In genomic region chrX:18288716-18289115, GRCh38 we compare ENCODE assay signal across 30 cellular contexts.
DNase-seq lines count a peak whose midpoint lies in the region; ATAC-seq and TF ChIP-seq lines count a peak whose summit lies in the region.
"Had no signal": no experiment of that assay in that cellular context is flagged by ENCODE, and none has a peak within 500 bp of the region (broad histone marks: within the 10 kb centered on the region; RNA-seq: fewer than 3 reads in every experiment).

No MANE protein-coding gene starts in this region.

- H3K36me3 ChIP-seq in GM23338 (ENCODE audit: insufficient read depth) = no peaks in the 10 kb centered on the region
- no peaks in the 10 kb centered on the region for H3K36me3 ChIP-seq in HUES48 (ENCODE audit: control insufficient read depth, insufficient read depth, low read length)
- H3K36me3 ChIP-seq: brain microvascular endothelial cell, sigmoid colon, stomach, thyroid gland had no signal

- no peaks in the 10 kb centered on the region for H3K27me3 Mint-ChIP-seq in GM23338 (ENCODE audit: insufficient read depth, low read depth, poor library complexity)
- no peaks in the 10 kb centered on the region for H3K27me3 Mint-ChIP-seq in brain
- H3K27me3 Mint-ChIP-seq in nephron (ENCODE audit: low read depth) = no peaks in the 10 kb centered on the region
- H3K27me3 Mint-ChIP-seq: activated naive CD4-positive, alpha-beta T cell treated with anti-CD3 and anti-CD28 coated beads, Interleukin-2, amount 50 U/mL, for 24 hours had no signal

- H3K4me1 Mint-ChIP-seq in GM23338 (peaks cover 28% of the 10 kb centered on the region), brain (peaks cover 33% of the 10 kb centered on the region), nephron (peaks cover 13% of the 10 kb centered on the region)
- H3K4me1 Mint-ChIP-seq: activated naive CD4-positive, alpha-beta T cell treated with anti-CD3 and anti-CD28 coated beads, Interleukin-2, amount 50 U/mL, for 24 hours; CD8-positive, alpha-beta memory T cell had no signal

- DNase-seq in GM23338 (ENCODE audit: low spot score) (peak; percentile 25), activated gamma-delta T cell (lab: John Stamatoyannopoulos, UW) (no peak), cortex of kidney (lab: John Stamatoyannopoulos, UW) (no peak)
- DNase-seq: activated CD4-positive, alpha-beta T cell treated with anti-CD3 and anti-CD28 coated beads for 4 hours; activated CD8-positive, alpha-beta memory T cell treated with anti-CD3 and anti-CD28 coated beads for 24 hours; activated T-cell treated with anti-CD3 and anti-CD28 coated beads for 4 hours; amniotic stem cell; brain microvascular endothelial cell; CD8-positive, alpha-beta memory T cell; EL; hippocampal formation; IMR-90; MV-4-11; NCI-H1694; occipital lobe; psoas muscle; sigmoid colon; stimulated activated CD4-positive, alpha-beta T cell treated with anti-CD3 and anti-CD28 coated beads, Interleukin-12 subunit alpha, Interleukin-12 subunit beta, amount 100 ng/mL, for 4 hours; stimulated activated CD4-positive, alpha-beta T cell treated with anti-CD3 and anti-CD28 coated beads, Interleukin-2, amount 100 ng/mL, for 48 hours; stomach; thyroid gland had no signal

- TF ChIP-seq CTCF in GM23338 (conservative IDR thresholded peaks at IDR 0.05; ENCODE audit: low read depth in 2 of 2) (no peak), brain (conservative IDR thresholded peaks at IDR 0.05) (no peak), nephron (IDR thresholded peaks at IDR 0.05; ENCODE audit: unreplicated experiment in 3 of 3) (no peak)

- H3K4me3 ChIP-seq in GM23338 (peak overlapping the region; percentile 33), HUES48 (ENCODE audit: low read depth, low read length) (peak overlapping the region; percentile 40; the same call in 1 of the 2 replicates)
- H3K4me3 ChIP-seq: psoas muscle, sigmoid colon, stomach, thyroid gland had no signal

- H3F3A ChIP-seq in GM23338 (replicated peaks; ENCODE audit: low read depth) = no peaks in the 10 kb centered on the region

- H3K9me2 ChIP-seq in GM23338 (ENCODE audit: insufficient read depth) = no peaks in the 10 kb centered on the region

- H3K27me3 ChIP-seq in GM23338 (ENCODE audit: insufficient read depth) = no peaks in the 10 kb centered on the region
- no peaks in the 10 kb centered on the region for H3K27me3 ChIP-seq in HUES48 (ENCODE audit: control insufficient read depth, insufficient read depth, low read length)
- H3K27me3 ChIP-seq: brain microvascular endothelial cell, sigmoid colon, stomach, thyroid gland had no signal

- peaks cover 15% of the 10 kb centered on the region; the same call in 1 of the 2 replicates for H3K79me2 ChIP-seq in GM23338 (replicated peaks; ENCODE audit: insufficient read depth)

- no peak overlapping the region for H3K9ac ChIP-seq in HUES48 (ENCODE audit: low read depth, low read length)

- H3K9me3 Mint-ChIP-seq in GM23338 (no peaks in the 10 kb centered on the region), brain (peaks cover 0 to 8% (median 4%) of the 10 kb centered on the region in 5 experiments), nephron (peaks cover 10% of the 10 kb centered on the region)
- H3K9me3 Mint-ChIP-seq: activated naive CD4-positive, alpha-beta T cell treated with anti-CD3 and anti-CD28 coated beads, Interleukin-2, amount 50 U/mL, for 24 hours; activated T-helper 2 cell treated with anti-CD3 and anti-CD28 coated beads, Interferon-gamma antibody, Interleukin-2, Interleukin-4, amounts not matched to agents 10 μg/mL and 5 μg/mL and 100 μg/mL, durations not matched to agents 14 hours and 24 hours and 36 hours; T-helper 2 cell treated with Interferon-gamma antibody and Interleukin-4, amounts not matched to agents 5 μg/mL and 100 μg/mL, for 36 hours had no signal

- peak; percentile 78 for ATAC-seq in GM23338
- no peak for ATAC-seq in HG02981 (IDR thresholded peaks at IDR 0.05; ENCODE audit: unreplicated experiment)
- ATAC-seq: HCT116, psoas muscle had no signal

- peaks cover 15% of the 10 kb centered on the region; the same call in 1 of the 2 replicates for H3K9me3 ChIP-seq in HUES48 (ENCODE audit: control insufficient read depth, insufficient read depth, low read length)
- H3K9me3 ChIP-seq: psoas muscle, sigmoid colon, stomach, thyroid gland had no signal

- no peak overlapping the region for H3K27ac Mint-ChIP-seq in GM23338
- peak overlapping the region in 2 of 5 experiments; percentile 80 to 86 for H3K27ac Mint-ChIP-seq in brain
- H3K27ac Mint-ChIP-seq in nephron = peak overlapping the region in 2 of 3 experiments; percentile 18 to 82
- H3K27ac Mint-ChIP-seq: activated naive CD4-positive, alpha-beta T cell treated with anti-CD3 and anti-CD28 coated beads, Interleukin-2, amount 50 U/mL, for 24 hours; activated T-helper 2 cell treated with anti-CD3 and anti-CD28 coated beads, Interferon-gamma antibody, Interleukin-2, Interleukin-4, amounts not matched to agents 10 μg/mL and 5 μg/mL and 100 μg/mL, durations not matched to agents 14 hours and 24 hours and 36 hours; CD8-positive, alpha-beta memory T cell; T-helper 2 cell treated with Interferon-gamma antibody and Interleukin-4, amounts not matched to agents 5 μg/mL and 100 μg/mL, for 36 hours had no signal

- H2AFZ ChIP-seq in GM23338 = no peak overlapping the region

- H3K4me3 Mint-ChIP-seq in GM23338 = peak overlapping the region; percentile 54
- peak overlapping the region in 4 of 5 experiments; percentile 13 to 65 (median 56) for H3K4me3 Mint-ChIP-seq in brain
- H3K4me3 Mint-ChIP-seq in nephron = peak overlapping the region in 1 of 3 experiments; percentile 43
- H3K4me3 Mint-ChIP-seq: activated naive CD4-positive, alpha-beta T cell treated with anti-CD3 and anti-CD28 coated beads, Interleukin-2, amount 50 U/mL, for 24 hours; CD8-positive, alpha-beta memory T cell; T-helper 2 cell treated with Interferon-gamma antibody and Interleukin-4, amounts not matched to agents 5 μg/mL and 100 μg/mL, for 36 hours had no signal

- H3K36me3 Mint-ChIP-seq in GM23338 (ENCODE audit: low read depth) = no peaks in the 10 kb centered on the region
- peaks cover 5% of the 10 kb centered on the region for H3K36me3 Mint-ChIP-seq in brain
- H3K36me3 Mint-ChIP-seq in nephron (ENCODE audit: low read depth) = no peaks in the 10 kb centered on the region
- H3K36me3 Mint-ChIP-seq: activated naive CD4-positive, alpha-beta T cell treated with anti-CD3 and anti-CD28 coated beads, Interleukin-2, amount 50 U/mL, for 24 hours had no signal

- peak overlapping the region; percentile 59 for H3K4me2 ChIP-seq in GM23338

- H4K20me1 ChIP-seq in GM23338 (replicated peaks; ENCODE audit: insufficient read depth) = no peaks in the 10 kb centered on the region

- peaks cover 53% of the 10 kb centered on the region for H3K4me1 ChIP-seq in GM23338 (ENCODE audit: insufficient read depth)
- peaks cover 37% of the 10 kb centered on the region for H3K4me1 ChIP-seq in HUES48 (ENCODE audit: control insufficient read depth, insufficient read depth, low read length)
- H3K4me1 ChIP-seq: psoas muscle, sigmoid colon, stomach, thyroid gland had no signal

- no peak overlapping the region for H3K27ac ChIP-seq in GM23338 (ENCODE audit: low read depth)
- peak overlapping the region; percentile 60 for H3K27ac ChIP-seq in HUES48 (ENCODE audit: low read depth, low read length)
- H3K27ac ChIP-seq: brain microvascular endothelial cell, psoas muscle, sigmoid colon, stomach, thyroid gland, VCaP had no signal

TF ChIP-seq in GM23338, 12 proteins besides CTCF, POLR2A, EP300 and RAD21 (continues in another document):
- TF ChIP-seq ETS1 (IDR thresholded peaks at IDR 0.05) = no peak
- no peak for TF ChIP-seq CREB1 (CRISPR knock-in tag; IDR thresholded peaks at IDR 0.05; ENCODE audit: low read depth)
- TF ChIP-seq ZNF331 (CRISPR knock-in tag; IDR thresholded peaks at IDR 0.05; ENCODE audit: low read depth) = no peak
